Comparison of ENCODE assay signal across 8 cellular contexts in the genomic region with DNA sequence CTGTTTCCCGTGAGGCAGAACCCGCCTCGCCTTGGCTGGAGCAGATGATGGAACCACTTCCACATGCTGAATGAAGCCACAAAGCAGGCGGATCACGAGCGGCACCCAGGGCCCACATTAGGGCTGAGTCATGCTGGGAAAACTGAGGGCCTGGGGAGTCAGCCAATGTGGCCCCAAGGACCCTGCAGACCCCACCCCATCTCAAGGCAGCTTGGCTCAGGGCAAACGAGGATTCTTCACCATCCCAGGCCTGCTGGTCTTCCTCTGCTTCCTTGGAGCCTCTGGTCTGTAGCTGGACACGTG.
"Had no signal": no experiment of that assay in that cellular context is flagged by ENCODE, and none has a peak within 500 bp of the region (broad histone marks: within the 10 kb centered on the region; RNA-seq: fewer than 3 reads in every experiment).

No MANE protein-coding gene starts in this region.

- DNase-seq: H7, HFFc6, IMR-90 had no signal

- H3K27ac Mint-ChIP-seq: GM23338, HFFc6 had no signal

- ATAC-seq: GM23338, HCT116, K562 had no signal

- H3K4me2 ChIP-seq: GM23338 had no signal

- H3K9me3 ChIP-seq: HAP-1 had no signal

- H3K4me1 Mint-ChIP-seq: GM23338 had no signal

- H3K4me3 ChIP-seq: GM23338, HAP-1, K562 had no signal

- FAIRE-seq: HTR-8/SVneo, K562 had no signal

- H2AFZ ChIP-seq: GM23338 had no signal

- H3K4me1 ChIP-seq: HAP-1 had no signal

- H3K4me3 Mint-ChIP-seq: GM23338, HFFc6 had no signal

- H3K36me3 ChIP-seq: HAP-1 had no signal
